Comparison of ENCODE assay signal across 1 cellular context in the genomic region with DNA sequence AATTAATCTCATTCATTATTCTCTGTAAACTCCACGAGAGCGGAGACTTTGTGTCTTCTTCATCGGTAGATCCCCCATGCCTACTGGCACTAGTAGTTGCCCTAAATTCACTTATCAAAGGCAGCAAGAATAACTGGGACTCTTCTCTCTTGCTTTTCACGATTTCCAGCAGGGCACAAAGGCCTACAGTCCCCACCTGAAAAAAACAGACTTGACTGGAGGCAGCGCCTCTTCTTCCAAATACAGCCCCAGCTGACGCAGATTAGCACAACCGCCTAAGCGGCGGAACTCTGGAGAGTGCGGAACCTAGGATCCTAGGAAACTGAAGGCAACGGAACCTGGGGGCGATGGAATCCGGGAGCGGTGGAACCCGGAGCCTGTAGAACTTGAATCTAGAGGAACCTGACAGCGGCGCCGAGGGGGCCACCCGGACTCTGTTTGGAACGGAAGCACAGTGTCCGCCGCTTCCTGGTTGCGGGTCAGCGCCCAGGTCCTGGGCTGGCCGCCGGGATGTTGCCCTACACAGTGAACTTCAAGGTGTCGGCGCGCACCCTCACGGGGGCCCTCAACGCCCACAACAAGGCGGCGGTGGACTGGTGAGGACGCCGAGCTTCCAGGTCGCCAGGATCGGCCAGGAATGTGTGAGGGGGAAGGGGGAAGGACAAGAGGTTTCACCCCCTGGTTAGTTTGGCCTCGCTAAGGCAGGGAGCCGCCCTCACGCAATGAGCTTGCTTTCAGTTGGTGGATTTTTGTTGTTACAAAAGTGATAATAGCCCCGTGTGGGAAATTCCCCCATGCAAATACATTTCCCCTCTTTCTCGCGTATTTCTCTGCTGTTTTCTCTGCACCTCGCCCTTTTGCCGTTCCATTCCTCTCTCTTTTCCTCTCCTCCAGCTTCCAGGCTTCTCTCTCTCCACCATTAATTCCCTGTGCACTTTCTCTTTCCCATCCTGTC.
TF ChIP-seq lines count a peak whose summit lies in the region.

A gene with protein sequence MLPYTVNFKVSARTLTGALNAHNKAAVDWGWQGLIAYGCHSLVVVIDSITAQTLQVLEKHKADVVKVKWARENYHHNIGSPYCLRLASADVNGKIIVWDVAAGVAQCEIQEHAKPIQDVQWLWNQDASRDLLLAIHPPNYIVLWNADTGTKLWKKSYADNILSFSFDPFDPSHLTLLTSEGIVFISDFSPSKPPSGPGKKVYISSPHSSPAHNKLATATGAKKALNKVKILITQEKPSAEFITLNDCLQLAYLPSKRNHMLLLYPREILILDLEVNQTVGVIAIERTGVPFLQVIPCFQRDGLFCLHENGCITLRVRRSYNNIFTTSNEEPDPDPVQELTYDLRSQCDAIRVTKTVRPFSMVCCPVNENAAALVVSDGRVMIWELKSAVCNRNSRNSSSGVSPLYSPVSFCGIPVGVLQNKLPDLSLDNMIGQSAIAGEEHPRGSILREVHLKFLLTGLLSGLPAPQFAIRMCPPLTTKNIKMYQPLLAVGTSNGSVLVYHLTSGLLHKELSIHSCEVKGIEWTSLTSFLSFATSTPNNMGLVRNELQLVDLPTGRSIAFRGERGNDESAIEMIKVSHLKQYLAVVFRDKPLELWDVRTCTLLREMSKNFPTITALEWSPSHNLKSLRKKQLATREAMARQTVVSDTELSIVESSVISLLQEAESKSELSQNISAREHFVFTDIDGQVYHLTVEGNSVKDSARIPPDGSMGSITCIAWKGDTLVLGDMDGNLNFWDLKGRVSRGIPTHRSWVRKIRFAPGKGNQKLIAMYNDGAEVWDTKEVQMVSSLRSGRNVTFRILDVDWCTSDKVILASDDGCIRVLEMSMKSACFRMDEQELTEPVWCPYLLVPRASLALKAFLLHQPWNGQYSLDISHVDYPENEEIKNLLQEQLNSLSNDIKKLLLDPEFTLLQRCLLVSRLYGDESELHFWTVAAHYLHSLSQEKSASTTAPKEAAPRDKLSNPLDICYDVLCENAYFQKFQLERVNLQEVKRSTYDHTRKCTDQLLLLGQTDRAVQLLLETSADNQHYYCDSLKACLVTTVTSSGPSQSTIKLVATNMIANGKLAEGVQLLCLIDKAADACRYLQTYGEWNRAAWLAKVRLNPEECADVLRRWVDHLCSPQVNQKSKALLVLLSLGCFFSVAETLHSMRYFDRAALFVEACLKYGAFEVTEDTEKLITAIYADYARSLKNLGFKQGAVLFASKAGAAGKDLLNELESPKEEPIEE (plus strand): TSS at position 452 of the 955 bp plus-strand sequence. CDS start 59 bp downstream, at position 511.

TF ChIP-seq in SK-N-SH, 30 proteins besides CTCF, POLR2A, EP300 and RAD21 (continued from another document):
- TF ChIP-seq POLR2AphosphoS5 (IDR thresholded peaks at IDR 0.05; ENCODE audit: low read depth, low read length) = peak; percentile 91
- TF ChIP-seq, protein P1, sequence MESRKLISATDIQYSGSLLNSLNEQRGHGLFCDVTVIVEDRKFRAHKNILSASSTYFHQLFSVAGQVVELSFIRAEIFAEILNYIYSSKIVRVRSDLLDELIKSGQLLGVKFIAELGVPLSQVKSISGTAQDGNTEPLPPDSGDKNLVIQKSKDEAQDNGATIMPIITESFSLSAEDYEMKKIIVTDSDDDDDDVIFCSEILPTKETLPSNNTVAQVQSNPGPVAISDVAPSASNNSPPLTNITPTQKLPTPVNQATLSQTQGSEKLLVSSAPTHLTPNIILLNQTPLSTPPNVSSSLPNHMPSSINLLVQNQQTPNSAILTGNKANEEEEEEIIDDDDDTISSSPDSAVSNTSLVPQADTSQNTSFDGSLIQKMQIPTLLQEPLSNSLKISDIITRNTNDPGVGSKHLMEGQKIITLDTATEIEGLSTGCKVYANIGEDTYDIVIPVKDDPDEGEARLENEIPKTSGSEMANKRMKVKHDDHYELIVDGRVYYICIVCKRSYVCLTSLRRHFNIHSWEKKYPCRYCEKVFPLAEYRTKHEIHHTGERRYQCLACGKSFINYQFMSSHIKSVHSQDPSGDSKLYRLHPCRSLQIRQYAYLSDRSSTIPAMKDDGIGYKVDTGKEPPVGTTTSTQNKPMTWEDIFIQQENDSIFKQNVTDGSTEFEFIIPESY (IDR thresholded peaks at IDR 0.05; ENCODE audit: borderline replicate concordance, low read depth) = peak; percentile 68; the same call in 1 of the 2 replicates
- 0 out of 2 replicates have a peak, but pooled peaks have one; percentile 10 for TF ChIP-seq GATA2 (CRISPR knock-in tag; IDR thresholded peaks at IDR 0.05)
- TF ChIP-seq, protein P2, sequence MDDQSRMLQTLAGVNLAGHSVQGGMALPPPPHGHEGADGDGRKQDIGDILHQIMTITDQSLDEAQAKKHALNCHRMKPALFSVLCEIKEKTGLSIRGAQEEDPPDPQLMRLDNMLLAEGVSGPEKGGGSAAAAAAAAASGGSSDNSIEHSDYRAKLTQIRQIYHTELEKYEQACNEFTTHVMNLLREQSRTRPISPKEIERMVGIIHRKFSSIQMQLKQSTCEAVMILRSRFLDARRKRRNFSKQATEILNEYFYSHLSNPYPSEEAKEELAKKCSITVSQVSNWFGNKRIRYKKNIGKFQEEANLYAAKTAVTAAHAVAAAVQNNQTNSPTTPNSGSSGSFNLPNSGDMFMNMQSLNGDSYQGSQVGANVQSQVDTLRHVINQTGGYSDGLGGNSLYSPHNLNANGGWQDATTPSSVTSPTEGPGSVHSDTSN (IDR thresholded peaks at IDR 0.05) = peak; percentile 46; the same call in 1 of the 2 replicates
- peak; percentile 18; the same call in 1 of the 2 replicates for TF ChIP-seq FOSL2 (IDR thresholded peaks at IDR 0.05; ENCODE audit: borderline replicate concordance, low read depth)
- TF ChIP-seq, protein P3, sequence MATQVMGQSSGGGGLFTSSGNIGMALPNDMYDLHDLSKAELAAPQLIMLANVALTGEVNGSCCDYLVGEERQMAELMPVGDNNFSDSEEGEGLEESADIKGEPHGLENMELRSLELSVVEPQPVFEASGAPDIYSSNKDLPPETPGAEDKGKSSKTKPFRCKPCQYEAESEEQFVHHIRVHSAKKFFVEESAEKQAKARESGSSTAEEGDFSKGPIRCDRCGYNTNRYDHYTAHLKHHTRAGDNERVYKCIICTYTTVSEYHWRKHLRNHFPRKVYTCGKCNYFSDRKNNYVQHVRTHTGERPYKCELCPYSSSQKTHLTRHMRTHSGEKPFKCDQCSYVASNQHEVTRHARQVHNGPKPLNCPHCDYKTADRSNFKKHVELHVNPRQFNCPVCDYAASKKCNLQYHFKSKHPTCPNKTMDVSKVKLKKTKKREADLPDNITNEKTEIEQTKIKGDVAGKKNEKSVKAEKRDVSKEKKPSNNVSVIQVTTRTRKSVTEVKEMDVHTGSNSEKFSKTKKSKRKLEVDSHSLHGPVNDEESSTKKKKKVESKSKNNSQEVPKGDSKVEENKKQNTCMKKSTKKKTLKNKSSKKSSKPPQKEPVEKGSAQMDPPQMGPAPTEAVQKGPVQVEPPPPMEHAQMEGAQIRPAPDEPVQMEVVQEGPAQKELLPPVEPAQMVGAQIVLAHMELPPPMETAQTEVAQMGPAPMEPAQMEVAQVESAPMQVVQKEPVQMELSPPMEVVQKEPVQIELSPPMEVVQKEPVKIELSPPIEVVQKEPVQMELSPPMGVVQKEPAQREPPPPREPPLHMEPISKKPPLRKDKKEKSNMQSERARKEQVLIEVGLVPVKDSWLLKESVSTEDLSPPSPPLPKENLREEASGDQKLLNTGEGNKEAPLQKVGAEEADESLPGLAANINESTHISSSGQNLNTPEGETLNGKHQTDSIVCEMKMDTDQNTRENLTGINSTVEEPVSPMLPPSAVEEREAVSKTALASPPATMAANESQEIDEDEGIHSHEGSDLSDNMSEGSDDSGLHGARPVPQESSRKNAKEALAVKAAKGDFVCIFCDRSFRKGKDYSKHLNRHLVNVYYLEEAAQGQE (IDR thresholded peaks at IDR 0.05; ENCODE audit: low read depth, low read length) = peak; percentile 71
- peak; percentile 80 for TF ChIP-seq RCOR1 (IDR thresholded peaks at IDR 0.05; ENCODE audit: low read length)
- TF ChIP-seq, protein P4, sequence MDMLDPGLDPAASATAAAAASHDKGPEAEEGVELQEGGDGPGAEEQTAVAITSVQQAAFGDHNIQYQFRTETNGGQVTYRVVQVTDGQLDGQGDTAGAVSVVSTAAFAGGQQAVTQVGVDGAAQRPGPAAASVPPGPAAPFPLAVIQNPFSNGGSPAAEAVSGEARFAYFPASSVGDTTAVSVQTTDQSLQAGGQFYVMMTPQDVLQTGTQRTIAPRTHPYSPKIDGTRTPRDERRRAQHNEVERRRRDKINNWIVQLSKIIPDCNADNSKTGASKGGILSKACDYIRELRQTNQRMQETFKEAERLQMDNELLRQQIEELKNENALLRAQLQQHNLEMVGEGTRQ (IDR thresholded peaks at IDR 0.05; ENCODE audit: borderline replicate concordance, low read depth, low read length) = no peak
- TF ChIP-seq FOXJ3 (CRISPR knock-in tag; IDR thresholded peaks at IDR 0.05) = no peak; the same call in 1 of the 2 replicates
- TF ChIP-seq ELF1 (IDR thresholded peaks at IDR 0.05) = peak; percentile 97
- TF ChIP-seq TEAD4 (IDR thresholded peaks at IDR 0.05; ENCODE audit: borderline replicate concordance, insufficient read depth) = no peak
- TF ChIP-seq, protein P5, sequence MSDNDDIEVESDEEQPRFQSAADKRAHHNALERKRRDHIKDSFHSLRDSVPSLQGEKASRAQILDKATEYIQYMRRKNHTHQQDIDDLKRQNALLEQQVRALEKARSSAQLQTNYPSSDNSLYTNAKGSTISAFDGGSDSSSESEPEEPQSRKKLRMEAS (IDR thresholded peaks at IDR 0.05; ENCODE audit: low read depth) = peak; percentile 72
- TF ChIP-seq YY1 (IDR thresholded peaks at IDR 0.05; ENCODE audit: low read depth) = peak; percentile 75; the same call in 1 of the 2 replicates
- no peak for TF ChIP-seq FOXM1 (IDR thresholded peaks at IDR 0.05; ENCODE audit: low read depth)
- TF ChIP-seq MXI1 (IDR thresholded peaks at IDR 0.05; ENCODE audit: low read depth, low read length) = peak; percentile 81
- no peak; the same call in 1 of the 2 replicates for TF ChIP-seq SMC3 (IDR thresholded peaks at IDR 0.05; ENCODE audit: low read depth, low read length)
- TF ChIP-seq SIN3A (IDR thresholded peaks at IDR 0.05; ENCODE audit: borderline replicate concordance, low read depth, low read length) = peak; percentile 95
- TF ChIP-seq TCF12 (IDR thresholded peaks at IDR 0.05) = peak; percentile 57
- TF ChIP-seq MEF2A (IDR thresholded peaks at IDR 0.05; ENCODE audit: borderline replicate concordance, low read depth) = no peak
- peak; percentile 93 for TF ChIP-seq CHD2 (IDR thresholded peaks at IDR 0.05; ENCODE audit: low read length, partially characterized antibody)
- no peak for TF ChIP-seq NRF1 (IDR thresholded peaks at IDR 0.05; ENCODE audit: low read depth, low read length)
TF ChIP-seq in SK-N-SH: peak in this region for 20.
